In the genomic region with DNA sequence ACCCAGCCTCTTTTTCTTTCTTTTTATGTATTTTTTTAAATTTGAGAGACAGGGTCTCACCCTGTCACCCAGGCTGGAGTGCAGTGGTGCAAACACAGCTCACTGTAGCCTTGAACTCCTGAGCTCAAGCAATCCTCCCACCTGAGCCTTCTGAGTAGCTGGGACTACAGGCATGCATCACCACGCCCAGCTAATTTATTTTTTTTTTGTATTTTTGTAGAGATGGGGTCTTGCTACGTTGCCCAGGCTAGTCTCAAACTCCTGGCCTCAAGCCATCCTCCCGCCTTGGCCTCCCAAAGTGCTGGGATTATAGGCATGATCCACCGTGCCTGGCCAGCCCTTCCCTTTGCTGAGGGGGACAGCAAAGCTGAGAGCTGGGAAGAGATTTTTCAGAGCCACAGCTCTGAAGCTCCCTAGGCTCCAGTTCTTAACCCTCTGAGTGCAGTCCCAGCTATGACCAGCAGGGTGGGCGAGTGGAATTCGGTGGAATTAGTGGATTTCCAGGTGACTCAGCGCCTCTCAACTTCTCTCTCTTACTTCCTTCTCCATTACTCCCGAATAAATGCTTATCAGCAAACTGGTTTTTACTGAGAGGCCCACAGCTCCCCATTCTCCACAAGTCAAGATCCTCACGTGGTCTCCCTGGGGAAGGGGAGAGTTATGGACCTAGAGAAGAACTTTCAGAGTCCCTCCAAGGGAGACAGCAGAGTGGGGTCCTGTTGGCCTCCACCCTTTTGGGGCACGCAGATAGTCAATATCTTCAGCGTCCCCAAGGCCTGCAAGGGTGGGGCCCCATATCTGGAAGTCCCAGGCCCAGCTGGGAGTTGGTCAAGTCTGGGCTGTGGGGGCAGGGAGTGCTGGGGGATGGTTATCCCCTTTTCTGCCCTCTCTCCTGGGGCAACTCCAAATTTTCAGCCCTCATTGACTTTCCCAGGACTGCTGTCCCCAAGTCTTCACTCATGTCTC, we compare ENCODE assay signal across 8 cellular contexts. TPM values are rescaled to one million over a fixed set of nuclear protein-coding genes. Genes with fewer than 3 reads are reported as not detected.
A peak's percentile ranks its signal among the peaks of the same experiment; 100 is the strongest.
DNase-seq lines count a peak whose midpoint lies in the region; ATAC-seq, FAIRE-seq and TF ChIP-seq lines count a peak whose summit lies in the region.

No MANE protein-coding gene starts in this region.

- H3K27ac ChIP-seq in 22Rv1 (peak overlapping the region; percentile 77), keratinocyte (ENCODE audit: control insufficient read depth, insufficient read depth, low read length) (peak overlapping the region; percentile 81)

- DNase-seq in GM13976 (ENCODE audit: low spot score) (peak; percentile 59), NCI-H2171 treated with DMSO at 0.1 percent for 48 hours (lab: John Stamatoyannopoulos, UW) (peak; percentile 59), WTC11 (ENCODE audit: low spot score) (peak; percentile 92), keratinocyte (ENCODE audit: low read depth, low spot score) (no peak)
- peak; percentile 48 to 57 for DNase-seq in central memory CD8-positive, alpha-beta T cell (ENCODE audit: low spot score in 2 of 2)
- DNase-seq in stimulated activated CD4-positive, alpha-beta T cell treated with anti-CD3 and anti-CD28 coated beads, Interleukin-12 subunit alpha, Interleukin-12 subunit beta, amount 100 ng/mL, for 24 hours (ENCODE audit: low read depth in 2 of 2), result peak; percentile 40 to 82

- dilution Hi-C loops in keratinocyte (cut with MboI; ENCODE audit: extremely low pct_ligation_motif_present, low sequenced_read_pairs), result no loop called here

- TF ChIP-seq CTCF in 22Rv1 (IDR thresholded peaks at IDR 0.05), result peak; percentile 85
- peak; percentile 81 for TF ChIP-seq CTCF in GM13976 (IDR thresholded peaks at IDR 0.05; ENCODE audit: borderline replicate concordance, control extremely low read depth, extremely low read depth, insufficient read depth, missing control alignments)
- peak; percentile 85 for TF ChIP-seq CTCF in WTC11 (IDR thresholded peaks at IDR 0.05)
- TF ChIP-seq CTCF in keratinocyte (optimal IDR thresholded peaks at IDR 0.05 in 1 of 3, IDR thresholded peaks at IDR 0.05 in 1 of 3, conservative IDR thresholded peaks at IDR 0.05 in 1 of 3; ENCODE audit: extremely low read depth in 1 of 3, insufficient read depth in 2 of 3, low read length in 3 of 3), result peak; percentile 80 to 96 (median 81)

- H3K79me2 ChIP-seq in keratinocyte (ENCODE audit: control insufficient read depth, insufficient read depth, low read length), result no peaks in the 10 kb centered on the region

- H3K4me3 ChIP-seq in keratinocyte (ENCODE audit: control insufficient read depth in 2 of 3, extremely low read depth in 1 of 3, insufficient read depth in 2 of 3, low read depth in 1 of 3, low read length in 3 of 3), result peak overlapping the region; percentile 82 to 94 (median 84)

- H3K9me3 Mint-ChIP-seq in WTC11, result no peaks in the 10 kb centered on the region
- H3K9me3 Mint-ChIP-seq in central memory CD8-positive, alpha-beta T cell, result no peaks in the 10 kb centered on the region

- CTCF ChIA-PET in WTC11 (lab: Charles Lee), result interaction anchor here (0.5 to 4.7 kb wide), 55 partner anchors 9 to 324 kb away, joined by 3 to 57 read pairs (median 5); a partner anchor contains a TSS

- peaks cover 27% of the 10 kb centered on the region for H3K4me1 ChIP-seq in keratinocyte (ENCODE audit: control insufficient read depth, extremely low read depth, insufficient read depth, low read length)

- H3K9me1 ChIP-seq in keratinocyte (ENCODE audit: control insufficient read depth, extremely low read depth, insufficient read depth, low read length), result no peaks in the 10 kb centered on the region

- peak overlapping the region; percentile 88 for H3K9ac ChIP-seq in keratinocyte (ENCODE audit: control insufficient read depth, extremely low read depth, insufficient read depth, low read length)

- in situ Hi-C loops in GM13976 (cut with MboI; ENCODE audit: low sequenced_read_pairs, unreplicated experiment), result no loop called here

- no peaks in the 10 kb centered on the region for H3K9me3 ChIP-seq in keratinocyte (ENCODE audit: control insufficient read depth, low read depth, low read length)

- H3K27me3 Mint-ChIP-seq in WTC11 (ENCODE audit: low read depth), result peaks cover 35% of the 10 kb centered on the region
- peaks cover 10% of the 10 kb centered on the region for H3K27me3 Mint-ChIP-seq in central memory CD8-positive, alpha-beta T cell

- H3K4me2 ChIP-seq in keratinocyte (ENCODE audit: control insufficient read depth, extremely low read depth, insufficient read depth, low read depth, low read length), result peak overlapping the region; percentile 93

- peak; percentile 69 for FAIRE-seq in keratinocyte (lab: Jason Lieb, UNC)

- no peaks in the 10 kb centered on the region for H4K20me1 ChIP-seq in keratinocyte (ENCODE audit: control insufficient read depth, extremely low read depth, insufficient read depth, low read length)

- POLR2A ChIA-PET in WTC11 (lab: Charles Lee), result interaction anchor here (1.9 kb wide), 1 partner anchor 21 kb away, joined by 12 read pairs; a partner anchor contains a TSS

- H3K4me3 Mint-ChIP-seq in WTC11, result peak overlapping the region; percentile 79
- H3K4me3 Mint-ChIP-seq in central memory CD8-positive, alpha-beta T cell, result peak overlapping the region; percentile 84

- peaks cover 16% of the 10 kb centered on the region for H3K4me1 Mint-ChIP-seq in WTC11
- H3K4me1 Mint-ChIP-seq in central memory CD8-positive, alpha-beta T cell, result peaks cover 32% of the 10 kb centered on the region

- H2AFZ ChIP-seq in keratinocyte (ENCODE audit: control insufficient read depth, low read length), result peak overlapping the region; percentile 36

- H3K36me3 ChIP-seq in keratinocyte (ENCODE audit: control insufficient read depth in 2 of 2, extremely low read depth in 1 of 2, insufficient read depth in 2 of 2, low read length in 2 of 2), result no peaks in the 10 kb centered on the region

- H3K36me3 Mint-ChIP-seq in WTC11, result 0 out of 2 replicates have a peak, but pooled peaks cover 2% of the 10 kb centered on the region
- H3K36me3 Mint-ChIP-seq in central memory CD8-positive, alpha-beta T cell (ENCODE audit: insufficient read depth), result peaks cover 24% of the 10 kb centered on the region

- H3K27ac Mint-ChIP-seq in WTC11, result peak overlapping the region; percentile 78; the same call in 1 of the 2 replicates
- H3K27ac Mint-ChIP-seq in central memory CD8-positive, alpha-beta T cell (ENCODE audit: low read depth), result peak overlapping the region; percentile 96

- peaks cover 7% of the 10 kb centered on the region for H3K27me3 ChIP-seq in keratinocyte (ENCODE audit: control insufficient read depth, extremely low read depth, insufficient read depth, low read length)

- ATAC-seq in WTC11, result peak; percentile 7; the same call in 1 of the 2 replicates
- no peak for ATAC-seq in central memory CD8-positive, alpha-beta T cell (replicated peaks; ENCODE audit: extremely low read depth, poor library complexity, severe bottlenecking)
- no peak for ATAC-seq in HG02938 (IDR thresholded peaks at IDR 0.05; ENCODE audit: unreplicated experiment)

RNA-seq across cellular contexts. Expression of a gene that starts 1.2 kb away (rescaled TPM):
- 35.1 to 38.5 TPM (median 37.1 TPM) in 3 replicates for total RNA-seq in WTC11 (2021)
- 48.6 to 129 TPM (median 52.5 TPM) in 3 replicates for polyA plus RNA-seq in keratinocyte
- 26.7 TPM for polyA plus RNA-seq in keratinocyte (2011; ENCODE audit: low read depth)
- polyA plus RNA-seq in keratinocyte (2011; cell fraction: cytosol; rRNA removed), result 57.0 and 105 TPM in 2 replicates
- polyA plus RNA-seq in keratinocyte (2011; cell fraction: nucleus; rRNA removed), result 39.1 and 52.7 TPM in 2 replicates
- 75.2 and 154 TPM in 2 replicates for polyA plus RNA-seq in keratinocyte (2012; ENCODE audit: low replicate concordance)
- polyA minus RNA-seq in keratinocyte, result 34.0 to 82.3 TPM (median 74.7 TPM) in 3 replicates
- 105 TPM for polyA minus RNA-seq in keratinocyte (2011; cell fraction: cytosol; rRNA and poly(A)+ RNA removed)
- polyA minus RNA-seq in keratinocyte (2011; cell fraction: nucleus; rRNA and poly(A)+ RNA removed), result 15.5 and 17.0 TPM in 2 replicates

RNA-seq across cellular contexts. Expression of a gene that starts 2.5 kb away (rescaled TPM):
- 2.8 to 5.7 TPM (median 3.9 TPM) in 3 replicates for total RNA-seq in WTC11 (2021)
- 0.06 to 0.28 TPM (median 0.17 TPM) in 3 replicates for polyA plus RNA-seq in keratinocyte
- polyA plus RNA-seq in keratinocyte (2011; ENCODE audit: low read depth), result not detected
- 0.12 TPM in 1 of 2 replicates, not detected in the other for polyA plus RNA-seq in keratinocyte (2011; cell fraction: cytosol; rRNA removed)
- 0.20 and 0.57 TPM in 2 replicates for polyA plus RNA-seq in keratinocyte (2011; cell fraction: nucleus; rRNA removed)
- 0.22 TPM in 1 of 2 replicates, not detected in the other for polyA plus RNA-seq in keratinocyte (2012; ENCODE audit: low replicate concordance)
- polyA minus RNA-seq in keratinocyte, result not detected in 3 replicates
- polyA minus RNA-seq in keratinocyte (2011; cell fraction: cytosol; rRNA and poly(A)+ RNA removed), result not detected
- polyA minus RNA-seq in keratinocyte (2011; cell fraction: nucleus; rRNA and poly(A)+ RNA removed), result not detected in 2 replicates

RNA-seq across cellular contexts. Expression of a gene that starts 20.2 kb away (rescaled TPM):
- 31.9 to 34.6 TPM (median 33.6 TPM) in 3 replicates for total RNA-seq in WTC11 (2021)
- polyA plus RNA-seq in keratinocyte, result 11.8 to 16.1 TPM (median 13.2 TPM) in 3 replicates
- 1.1 TPM for polyA plus RNA-seq in keratinocyte (2011; ENCODE audit: low read depth)
- polyA plus RNA-seq in keratinocyte (2011; cell fraction: cytosol; rRNA removed), result 9.0 and 9.9 TPM in 2 replicates
- polyA plus RNA-seq in keratinocyte (2011; cell fraction: nucleus; rRNA removed), result 11.3 and 14.8 TPM in 2 replicates
- 11.9 and 19.4 TPM in 2 replicates for polyA plus RNA-seq in keratinocyte (2012; ENCODE audit: low replicate concordance)
- polyA minus RNA-seq in keratinocyte, result 14.4 to 18.5 TPM (median 14.8 TPM) in 3 replicates
- polyA minus RNA-seq in keratinocyte (2011; cell fraction: cytosol; rRNA and poly(A)+ RNA removed), result 35.3 TPM
- 9.1 and 9.6 TPM in 2 replicates for polyA minus RNA-seq in keratinocyte (2011; cell fraction: nucleus; rRNA and poly(A)+ RNA removed)

RNA-seq across cellular contexts. Expression of a gene that starts 38.5 kb away (rescaled TPM):
- total RNA-seq in WTC11 (2021), result 6.8 to 8.6 TPM (median 7.4 TPM) in 3 replicates
- 9.5 to 15.4 TPM (median 10.5 TPM) in 3 replicates for polyA plus RNA-seq in keratinocyte
- 17.5 TPM for polyA plus RNA-seq in keratinocyte (2011; ENCODE audit: low read depth)
- polyA plus RNA-seq in keratinocyte (2011; cell fraction: cytosol; rRNA removed), result 7.1 and 13.0 TPM in 2 replicates
- 8.1 and 10.9 TPM in 2 replicates for polyA plus RNA-seq in keratinocyte (2011; cell fraction: nucleus; rRNA removed)
- 10.6 and 28.6 TPM in 2 replicates for polyA plus RNA-seq in keratinocyte (2012; ENCODE audit: low replicate concordance)
- 3.8 to 6.1 TPM (median 4.4 TPM) in 3 replicates for polyA minus RNA-seq in keratinocyte
- 10.0 TPM for polyA minus RNA-seq in keratinocyte (2011; cell fraction: cytosol; rRNA and poly(A)+ RNA removed)
- polyA minus RNA-seq in keratinocyte (2011; cell fraction: nucleus; rRNA and poly(A)+ RNA removed), result 3.5 and 4.0 TPM in 2 replicates

RNA-seq across cellular contexts. Expression of a gene that starts 51.2 kb away (rescaled TPM):
- total RNA-seq in WTC11 (2021), result 8.2 to 8.4 TPM (median 8.3 TPM) in 3 replicates
- polyA plus RNA-seq in keratinocyte, result 0.22 to 0.49 TPM (median 0.42 TPM) in 3 replicates
- 0.56 TPM for polyA plus RNA-seq in keratinocyte (2011; ENCODE audit: low read depth)
- 0.21 and 0.45 TPM in 2 replicates for polyA plus RNA-seq in keratinocyte (2011; cell fraction: cytosol; rRNA removed)
- 0.82 and 1.0 TPM in 2 replicates for polyA plus RNA-seq in keratinocyte (2011; cell fraction: nucleus; rRNA removed)
- polyA plus RNA-seq in keratinocyte (2012; ENCODE audit: low replicate concordance), result 0.45 and 0.90 TPM in 2 replicates
- 0.13 to 0.33 TPM (median 0.32 TPM) in 3 replicates for polyA minus RNA-seq in keratinocyte
- polyA minus RNA-seq in keratinocyte (2011; cell fraction: cytosol; rRNA and poly(A)+ RNA removed), result 0.58 TPM
- polyA minus RNA-seq in keratinocyte (2011; cell fraction: nucleus; rRNA and poly(A)+ RNA removed), result 0.32 and 0.47 TPM in 2 replicates
